Comparison of ENCODE assay signal across 1 cellular context in genomic region chr3:194097141-194097880, GRCh38.
TF ChIP-seq lines count a peak whose summit lies in the region.

No MANE protein-coding gene starts in this region.

TF ChIP-seq in H1, 55 proteins besides CTCF, POLR2A, EP300 and RAD21 (continued from another document):
- no peak for TF ChIP-seq RFX5 (IDR thresholded peaks at IDR 0.05; ENCODE audit: borderline replicate concordance, low read depth, low read length)
- TF ChIP-seq SAP30 (IDR thresholded peaks at IDR 0.05; ENCODE audit: insufficient read depth, insufficient replicate concordance, low read length) = no peak
- no peak for TF ChIP-seq YY1 (IDR thresholded peaks at IDR 0.05; ENCODE audit: low read depth, low read length)
- no peak for TF ChIP-seq ASH2L (IDR thresholded peaks at IDR 0.05; ENCODE audit: low read length)
- no peak for TF ChIP-seq JUN (IDR thresholded peaks at IDR 0.05; ENCODE audit: low read depth, low read length)
- TF ChIP-seq EZH2 (IDR thresholded peaks at IDR 0.05; ENCODE audit: low read depth, low read length, severe bottlenecking) = no peak
- TF ChIP-seq FOSL1 (IDR thresholded peaks at IDR 0.05; ENCODE audit: insufficient read depth, low read depth, low read length) = no peak
